8 cellular contexts compared by ENCODE assay signal in genomic region chr1:197199923-197200467, GRCh38. TPM values are rescaled to one million over a fixed set of nuclear protein-coding genes. Genes with fewer than 3 reads are reported as not detected.
DNase-seq lines count a peak whose midpoint lies in the region; ATAC-seq, FAIRE-seq and TF ChIP-seq lines count a peak whose summit lies in the region.

No MANE protein-coding gene starts in this region.

- H3K9me3 Mint-ChIP-seq in activated CD8-positive, alpha-beta T cell treated with anti-CD3 and anti-CD28 coated beads for 36 hours: no peaks in the 10 kb centered on the region

- H3K9me3 ChIP-seq in tibial artery: no peaks in the 10 kb centered on the region

- H3K27ac ChIP-seq in tibial artery: peak overlapping the region; percentile 91 to 93

- peaks cover 0 to 59% (median 18%) of the 10 kb centered on the region in 4 donors for H3K4me1 ChIP-seq in tibial artery

- ATAC-seq in activated CD8-positive, alpha-beta T cell treated with anti-CD3 and anti-CD28 coated beads for 36 hours: no peak
- ATAC-seq in GM18861 (IDR thresholded peaks at IDR 0.05; ENCODE audit: unreplicated experiment): no peak

- peak; percentile 24 for DNase-seq in A172 (ENCODE audit: low spot score)
- no peak for DNase-seq in GM12892 (ENCODE audit: insufficient read length)
- DNase-seq in activated CD8-positive, alpha-beta T cell treated with anti-CD3 and anti-CD28 coated beads for 36 hours: no peak
- DNase-seq in kidney epithelial cell (ENCODE audit: low read depth): no peak
- no peak for DNase-seq in tibial artery
- DNase-seq in NCI-H2196 treated with DMSO at 0.1 percent for 48 hours (lab: John Stamatoyannopoulos, UW; ENCODE audit: unreplicated experiment): no peak
- DNase-seq in activated CD8-positive, alpha-beta memory T cell treated with anti-CD3 and anti-CD28 coated beads, Interleukin-2, amount 50 U/mL, for 4 hours: no peak

- H3K27me3 Mint-ChIP-seq in activated CD8-positive, alpha-beta T cell treated with anti-CD3 and anti-CD28 coated beads for 36 hours: no peaks in the 10 kb centered on the region

- no peak for TF ChIP-seq CTCF in activated CD8-positive, alpha-beta T cell treated with anti-CD3 and anti-CD28 coated beads for 36 hours (IDR thresholded peaks at IDR 0.05)
- TF ChIP-seq CTCF in kidney epithelial cell (IDR thresholded peaks at IDR 0.05; ENCODE audit: insufficient read depth, low read length, poor library complexity, severe bottlenecking) (no peak), tibial artery (IDR thresholded peaks at IDR 0.05) (no peak)

- peak overlapping the region; percentile 92 for H3K27ac Mint-ChIP-seq in activated CD8-positive, alpha-beta T cell treated with anti-CD3 and anti-CD28 coated beads for 36 hours

- H3K4me1 Mint-ChIP-seq in activated CD8-positive, alpha-beta T cell treated with anti-CD3 and anti-CD28 coated beads for 36 hours (ENCODE audit: low read depth): peaks cover 48% of the 10 kb centered on the region

- POLR2A ChIA-PET in activated CD8-positive, alpha-beta T cell treated with anti-CD3 and anti-CD28 coated beads for 36 hours (lab: Charles Lee): interaction anchor here (0.5 kb wide), 1 partner anchor 25 kb away, joined by 3 read pairs; no protein-coding TSS in a partner anchor

- CTCF ChIA-PET in activated CD8-positive, alpha-beta T cell treated with anti-CD3 and anti-CD28 coated beads for 36 hours (lab: Charles Lee): interaction anchor here (1.2 kb wide), 1 partner anchor 47 kb away, joined by 3 read pairs; no protein-coding TSS in a partner anchor

- FAIRE-seq in GM12892 (lab: Jason Lieb, UNC): peak; percentile 38

- H3K36me3 ChIP-seq in kidney epithelial cell (ENCODE audit: control insufficient read depth, insufficient read depth, low read length) (no peaks in the 10 kb centered on the region), tibial artery (no peaks in the 10 kb centered on the region)

- H3K4me3 ChIP-seq in kidney epithelial cell (ENCODE audit: low read depth, low read length) (peak overlapping the region; percentile 83), tibial artery (peak overlapping the region; percentile 69 to 76)

- intact Hi-C loops in activated CD8-positive, alpha-beta T cell treated with anti-CD3 and anti-CD28 coated beads for 36 hours (cut with micrococcal nuclease): no loop called here
- intact Hi-C loops in tibial artery (cut with DNase I; ENCODE audit: low total_unique reads): no loop called here

- TF ChIP-seq POLR2A in GM12892 (IDR thresholded peaks at IDR 0.05; ENCODE audit: low read depth, low read length): no peak

- H3K36me3 Mint-ChIP-seq in activated CD8-positive, alpha-beta T cell treated with anti-CD3 and anti-CD28 coated beads for 36 hours (ENCODE audit: low read depth): peaks cover 6% of the 10 kb centered on the region

- H3K27me3 ChIP-seq in kidney epithelial cell (ENCODE audit: control insufficient read depth, insufficient read depth, low read length) (no peaks in the 10 kb centered on the region), tibial artery (no peaks in the 10 kb centered on the region)

- H3K4me3 Mint-ChIP-seq in activated CD8-positive, alpha-beta T cell treated with anti-CD3 and anti-CD28 coated beads for 36 hours: peak overlapping the region; percentile 88

RNA-seq across cellular contexts. Expression of gene ZBTB41, which starts 1.1 kb away (rescaled TPM):
- total RNA-seq in A172 (2014; rRNA removed; shearing (Covaris generic)): 20.5 and 22.7 TPM in 2 replicates
- polyA plus RNA-seq in GM12892 (2012; ENCODE audit: missing spikeins): 2.2 TPM
- 1 to 10 TPM; 5.4 to 5.5 TPM for total RNA-seq in activated CD8-positive, alpha-beta T cell treated with anti-CD3 and anti-CD28 coated beads for 36 hours
- total RNA-seq in kidney epithelial cell: 11.7 and 13.5 TPM in 2 replicates

RNA-seq across cellular contexts. Expression of gene ASPM, which starts 53.5 kb away (rescaled TPM):
- total RNA-seq in A172 (2014; rRNA removed; shearing (Covaris generic)): 77.6 and 80.0 TPM in 2 replicates
- polyA plus RNA-seq in GM12892 (2012; ENCODE audit: missing spikeins): 10.7 TPM
- 10 to 100 TPM; 37.1 to 37.3 TPM for total RNA-seq in activated CD8-positive, alpha-beta T cell treated with anti-CD3 and anti-CD28 coated beads for 36 hours
- 3.7 and 4.5 TPM in 2 replicates for total RNA-seq in kidney epithelial cell
